Comparison of ENCODE assay signal across 1 cellular context in genomic region chr11:67082071-67082791, GRCh38.
TF ChIP-seq lines count a peak whose summit lies in the region.

No MANE protein-coding gene starts in this region.

TF ChIP-seq in HEK293T, 16 proteins besides CTCF, POLR2A, EP300 and RAD21 (continued from another document):
- TF ChIP-seq PKNOX1 (IDR thresholded peaks at IDR 0.05) (no peak), BHLHE40 (IDR thresholded peaks at IDR 0.05; ENCODE audit: borderline replicate concordance) (no peak), ZNF384 (IDR thresholded peaks at IDR 0.05) (no peak)
